Comparison of ENCODE assay signal across 30 cellular contexts in genomic region chr4:44210750-44211149, GRCh38.
DNase-seq lines count a peak whose midpoint lies in the region; ATAC-seq, FAIRE-seq and TF ChIP-seq lines count a peak whose summit lies in the region.
"Had no signal": no experiment of that assay in that cellular context is flagged by ENCODE, and none has a peak within 500 bp of the region (broad histone marks: within the 10 kb centered on the region; RNA-seq: fewer than 3 reads in every experiment).

No MANE protein-coding gene starts in this region.

- no peak overlapping the region for H3K4me3 Mint-ChIP-seq in MCF 10A (ENCODE audit: unreplicated experiment)
- H3K4me3 Mint-ChIP-seq: activated T-cell treated with anti-CD3 and anti-CD28 coated beads, Interleukin-2, amount 50 U/mL, for 72 hours; CD14-positive monocyte; effector memory CD8-positive, alpha-beta T cell; T-cell had no signal

- H3K4me3 ChIP-seq in mammary epithelial cell (replicated peaks in 1 of 3; ENCODE audit: insufficient read depth in 1 of 3, low read depth in 2 of 3, low read length in 3 of 3) (no peak overlapping the region), GM12878 (no peak overlapping the region)
- H3K4me3 ChIP-seq: heart left ventricle, pancreas had no signal

- no peak overlapping the region for H3K27ac Mint-ChIP-seq in MCF 10A (ENCODE audit: low read depth, unreplicated experiment)
- H3K27ac Mint-ChIP-seq: activated T-cell treated with anti-CD3 and anti-CD28 coated beads, Interleukin-2, amount 50 U/mL, for 72 hours; CD14-positive monocyte; effector memory CD8-positive, alpha-beta T cell; T-cell had no signal

- in situ Hi-C loops in mammary epithelial cell (cut with MboI; ENCODE audit: low sequenced_read_pairs in 2 of 2) (no loop called here), GM12878 (cut with MboI) (no loop called here)

- POLR2A ChIA-PET in MCF 10A (lab: Yijun Ruan, JAX) (interaction anchor here (0.7 to 1.3 kb wide), 2 partner anchors 15 to 468 kb away, joined by 3 to 4 read pairs; no protein-coding TSS in a partner anchor), GM12878 (lab: Charles Lee) (no interaction called here)

- BruUV-seq in mammary epithelial cell (replicated peaks; lab: Mats Ljungman, UMichigan) (no TSS peak), MCF 10A (replicated peaks; lab: Mats Ljungman, UMichigan) (no TSS peak), GM12878 (replicated peaks; lab: Mats Ljungman, UMichigan) (no TSS peak)

- no peaks in the 10 kb centered on the region for H4K20me1 ChIP-seq in mammary epithelial cell (ENCODE audit: insufficient read depth, low read length)
- H4K20me1 ChIP-seq in GM12878 (ENCODE audit: control insufficient read depth, insufficient read depth) = no peaks in the 10 kb centered on the region

- no peaks in the 10 kb centered on the region for H3K9me3 Mint-ChIP-seq in MCF 10A (ENCODE audit: unreplicated experiment)
- H3K9me3 Mint-ChIP-seq: activated T-cell treated with anti-CD3 and anti-CD28 coated beads, Interleukin-2, amount 50 U/mL, for 72 hours had no signal

- SMC1A ChIA-PET in GM12878 (lab: Charles Lee; ENCODE audit: uncharacterized antibody, unreplicated experiment) = interaction anchor here (0.6 kb wide), 1 partner anchor 1100 kb away, joined by 3 read pairs; no protein-coding TSS in a partner anchor

- no peaks in the 10 kb centered on the region for H3K9me3 ChIP-seq in mammary epithelial cell (replicated peaks; ENCODE audit: insufficient read depth, low read length)
- H3K9me3 ChIP-seq in GM12878 (replicated peaks; ENCODE audit: control insufficient read depth, insufficient read depth, low read length) = no peaks in the 10 kb centered on the region
- H3K9me3 ChIP-seq: pancreas had no signal

- no peak overlapping the region for H3K27ac ChIP-seq in mammary epithelial cell (ENCODE audit: insufficient read depth, low read depth, low read length)
- H3K27ac ChIP-seq in GM12878 (ENCODE audit: control insufficient read depth, insufficient read depth) = no peak overlapping the region
- H3K27ac ChIP-seq: heart left ventricle, pancreas had no signal

- peak; percentile 27; the same call in 1 of the 3 replicates for ATAC-seq in GM12878
- ATAC-seq in GM21390 (IDR thresholded peaks at IDR 0.05; ENCODE audit: unreplicated experiment) = no peak
- ATAC-seq: activated T-cell treated with anti-CD3 and anti-CD28 coated beads, Interleukin-2, amount 50 U/mL, for 72 hours; effector memory CD8-positive, alpha-beta T cell; esophagus mucosa; heart left ventricle; left colon; pancreas; stimulated activated naive CD8-positive, alpha-beta T cell treated with anti-CD3 and anti-CD28 coated beads, Interleukin-15, Interleukin-2, amounts not matched to agents 100 U/mL and 50 U/mL, for 24 hours; T-cell had no signal

- RAD21 ChIA-PET in GM12878 (lab: Charles Lee; ENCODE audit: unreplicated experiment) = no interaction called here

- no peak overlapping the region for H2AFZ ChIP-seq in mammary epithelial cell (ENCODE audit: low read depth, low read length)
- no peak overlapping the region for H2AFZ ChIP-seq in GM12878 (ENCODE audit: control insufficient read depth, low read depth, low read length)

- TF ChIP-seq CTCF in mammary epithelial cell (conservative IDR thresholded peaks at IDR 0.05 in 1 of 2, IDR thresholded peaks at IDR 0.05 in 1 of 2; ENCODE audit: extremely low read depth in 1 of 2, insufficient read depth in 1 of 2, low read depth in 1 of 2, low read length in 2 of 2) = peak; percentile 41 to 54
- no peak for TF ChIP-seq CTCF in MCF 10A (IDR thresholded peaks at IDR 0.05; ENCODE audit: unreplicated experiment)
- no peak for TF ChIP-seq CTCF in GM12878 (IDR thresholded peaks at IDR 0.05 in 2 of 3, conservative IDR thresholded peaks at IDR 0.05 in 1 of 3; ENCODE audit: control insufficient read depth in 2 of 3, extremely low read depth in 1 of 3, insufficient read depth in 1 of 3, low read depth in 3 of 3, low read length in 3 of 3)

- H3K4me1 ChIP-seq in mammary epithelial cell (ENCODE audit: insufficient read depth, low read length) (no peaks in the 10 kb centered on the region), GM12878 (ENCODE audit: control insufficient read depth, insufficient read depth, low read length) (no peaks in the 10 kb centered on the region)
- H3K4me1 ChIP-seq: heart left ventricle, pancreas had no signal

- no peaks in the 10 kb centered on the region for H3K36me3 ChIP-seq in mammary epithelial cell (ENCODE audit: insufficient read depth, low read length)
- H3K36me3 ChIP-seq in GM12878 (ENCODE audit: control insufficient read depth in 2 of 2, insufficient read depth in 2 of 2, low read length in 1 of 2) = no peaks in the 10 kb centered on the region
- H3K36me3 ChIP-seq: heart left ventricle, pancreas had no signal

- intact Hi-C loops in mammary epithelial cell (cut with micrococcal nuclease) (no loop called here), MCF 10A (cut with micrococcal nuclease) (no loop called here), GM12878 (cut with micrococcal nuclease; ENCODE audit: unreplicated experiment) (no loop called here)

- no peak for FAIRE-seq in GM12878 (lab: Jason Lieb, UNC)
- FAIRE-seq: H54, pancreas, small intestine had no signal

- CTCF ChIA-PET in mammary epithelial cell (lab: Charles Lee; ENCODE audit: low non-redundant PET) (interaction anchor here (0.6 kb wide), 1 partner anchor 9 kb away, joined by 8 read pairs; no protein-coding TSS in a partner anchor), MCF 10A (lab: Yijun Ruan, JAX) (interaction anchor here (0.6 to 1.4 kb wide), 3 partner anchors 15 to 736 kb away, joined by 3 read pairs; no protein-coding TSS in a partner anchor), GM12878 (lab: Yijun Ruan, JAX) (no interaction called here)

- no peak for TF ChIP-seq RAD21 in GM12878 (IDR thresholded peaks at IDR 0.05; ENCODE audit: insufficient read depth, low read depth, low read length)

- H3K36me3 Mint-ChIP-seq in MCF 10A (ENCODE audit: insufficient read depth, unreplicated experiment) = no peaks in the 10 kb centered on the region
- H3K36me3 Mint-ChIP-seq: CD14-positive monocyte, T-cell had no signal

- no peak for DNase-seq in mammary epithelial cell
- DNase-seq in MCF 10A (ENCODE audit: unreplicated experiment) = no peak
- no peak for DNase-seq in GM12878 (ENCODE audit: low read depth, low spot score)
- peak; percentile 44 for DNase-seq in iPS-NIHi11 (ENCODE audit: low spot score)
- DNase-seq in KG1 (lab: John Stamatoyannopoulos, UW) = no peak
- no peak for DNase-seq in middle frontal gyrus (ENCODE audit: extremely low spot score, low spot score)
- DNase-seq in germinal center (ENCODE audit: low spot score) = no peak
- DNase-seq: activated CD4-positive, alpha-beta T cell treated with anti-CD3 and anti-CD28 coated beads, Interleukin-2, amount 50 U/mL, for 4 hours; activated CD4-positive, CD25-positive, alpha-beta regulatory T cell; activated T-cell treated with anti-CD3 and anti-CD28 coated beads, Interleukin-2, amount 50 U/mL, for 72 hours; central memory CD4-positive, alpha-beta T cell; DMS79 treated with DMSO at 0.1 percent for 48 hours; effector memory CD8-positive, alpha-beta T cell; foreskin fibroblast; GDM1; heart left ventricle; left colon; MV-4-11; NCI-H1436 treated with DMSO at 0.1 percent for 48 hours; NCI-H446; NCI-H774; pancreas; retina; small intestine; stimulated activated naive CD8-positive, alpha-beta T cell treated with anti-CD3 and anti-CD28 coated beads, Interleukin-15, Interleukin-2, amounts not matched to agents 100 U/mL and 50 U/mL, for 24 hours; T-cell had no signal

- no peaks in the 10 kb centered on the region for H3K4me1 Mint-ChIP-seq in MCF 10A (ENCODE audit: insufficient read depth, unreplicated experiment)
- H3K4me1 Mint-ChIP-seq: CD14-positive monocyte, T-cell had no signal

- TF ChIP-seq EP300 in GM12878 (IDR thresholded peaks at IDR 0.05; ENCODE audit: borderline replicate concordance in 1 of 2, control insufficient read depth in 1 of 2, low read depth in 2 of 2, low read length in 2 of 2) = no peak

- no peak for TF ChIP-seq POLR2A in GM12878 (IDR thresholded peaks at IDR 0.05; ENCODE audit: low read depth, low read length)

- H3K4me2 ChIP-seq in mammary epithelial cell (ENCODE audit: insufficient read depth, low read depth, low read length) = no peak overlapping the region
- H3K4me2 ChIP-seq in GM12878 (ENCODE audit: control insufficient read depth, insufficient read depth) = no peak overlapping the region

- H3K9ac ChIP-seq in mammary epithelial cell (ENCODE audit: insufficient read depth, low read length) = no peak overlapping the region
- H3K9ac ChIP-seq in GM12878 (ENCODE audit: control insufficient read depth, insufficient read depth, low read length) = no peak overlapping the region

- dilution Hi-C loops in mammary epithelial cell (cut with HindIII; ENCODE audit: low sequenced_read_pairs) = no loop called here

- H3K79me2 ChIP-seq in mammary epithelial cell (ENCODE audit: insufficient read depth, low read length) = no peaks in the 10 kb centered on the region
- no peaks in the 10 kb centered on the region for H3K79me2 ChIP-seq in GM12878 (ENCODE audit: control insufficient read depth, insufficient read depth, low read length)

- H3K27me3 ChIP-seq in mammary epithelial cell (ENCODE audit: insufficient read depth, low read length) = no peaks in the 10 kb centered on the region
- H3K27me3 ChIP-seq in GM12878 (replicated peaks in 1 of 2; ENCODE audit: control insufficient read depth in 2 of 2, insufficient read depth in 2 of 2, low read length in 1 of 2) = no peaks in the 10 kb centered on the region
- H3K27me3 ChIP-seq: heart left ventricle had no signal

- no peaks in the 10 kb centered on the region for H3K27me3 Mint-ChIP-seq in MCF 10A (ENCODE audit: insufficient read depth, unreplicated experiment)
- H3K27me3 Mint-ChIP-seq: effector memory CD8-positive, alpha-beta T cell; T-cell had no signal

TF ChIP-seq in GM12878, 131 proteins besides CTCF, POLR2A, EP300 and RAD21 (continues in another document):
- TF ChIP-seq TBL1XR1 (IDR thresholded peaks at IDR 0.05; ENCODE audit: low read depth, low read length) (no peak), ZNF217 (IDR thresholded peaks at IDR 0.05) (no peak), JUNB (IDR thresholded peaks at IDR 0.05) (no peak), IKZF2 (IDR thresholded peaks at IDR 0.05) (no peak), EGR1 (IDR thresholded peaks at IDR 0.05; ENCODE audit: borderline replicate concordance in 1 of 2, low read depth in 2 of 2, low read length in 2 of 2) (no peak)

Comparison
In these comparisons a context has a peak if more than half of its experiments do, and no peak if none do; other contexts are left out.
1. CTCF ChIP-seq: peak in mammary epithelial cell (2 of 2); none in MCF 10A (single experiment) and GM12878 (0 of 3).